Comparison of ENCODE assay signal across 11 cellular contexts in the genomic region with DNA sequence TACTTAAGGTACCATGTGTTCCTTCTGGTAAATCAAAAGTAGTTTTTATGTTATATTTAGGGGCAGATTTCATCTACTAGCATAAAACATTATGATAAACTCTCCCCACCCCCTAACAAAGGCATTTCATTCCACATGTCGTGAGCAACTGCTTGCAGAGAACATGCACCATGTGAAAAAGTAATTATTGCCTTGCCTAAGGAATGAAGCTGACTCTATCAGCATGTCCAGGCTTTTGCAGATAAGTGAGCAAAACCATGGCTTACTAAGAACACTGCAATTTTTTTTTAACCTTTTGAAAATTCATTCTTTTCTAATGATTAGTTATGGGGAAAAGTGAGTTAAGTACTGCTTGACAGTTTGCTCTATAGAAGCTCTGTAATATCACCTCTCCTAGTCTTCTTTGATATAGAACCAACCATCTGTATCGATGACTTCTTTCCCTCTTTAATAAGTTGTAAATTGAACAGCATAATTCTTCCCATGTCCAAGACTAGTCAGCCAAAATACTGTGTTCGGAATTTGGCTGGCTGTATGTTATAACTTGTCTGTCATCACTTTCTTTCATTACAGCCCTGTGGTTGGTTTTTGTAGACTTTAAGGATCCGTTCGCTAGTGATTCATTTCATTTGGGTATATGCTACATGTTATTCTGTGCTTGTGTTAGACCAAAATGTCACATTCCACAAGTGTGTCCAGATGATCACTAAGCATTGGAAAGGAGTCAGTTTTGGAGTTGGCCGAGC.
DNase-seq lines count a peak whose midpoint lies in the region; ATAC-seq and TF ChIP-seq lines count a peak whose summit lies in the region.
"Had no signal": no experiment of that assay in that cellular context is flagged by ENCODE, and none has a peak within 500 bp of the region (broad histone marks: within the 10 kb centered on the region; RNA-seq: fewer than 3 reads in every experiment).

No MANE protein-coding gene starts in this region.

- ATAC-seq in SK-N-SH treated with all-trans-retinoic acid at 6 μM for 48 hours = peak; percentile 27
- no peak for ATAC-seq in HG03457 (IDR thresholded peaks at IDR 0.05; ENCODE audit: unreplicated experiment)
- ATAC-seq in HG03342 (IDR thresholded peaks at IDR 0.05; ENCODE audit: unreplicated experiment) = no peak
- ATAC-seq: activated CD4-positive, alpha-beta T cell treated with anti-CD3 and anti-CD28 coated beads for 36 hours had no signal

- H3K4me3 ChIP-seq in fibroblast of pulmonary artery (replicated peaks; ENCODE audit: low read depth, low read length) (no peak overlapping the region), trophoblast cell (ENCODE audit: low read depth, low read length) (no peak overlapping the region)

- TF ChIP-seq CTCF in fibroblast of pulmonary artery (IDR thresholded peaks at IDR 0.05; ENCODE audit: low read length, missing control alignments) = no peak

- peak overlapping the region; percentile 50 for H3K27ac ChIP-seq in trophoblast cell (ENCODE audit: low read depth, low read length)

- no peak overlapping the region for H3K18ac ChIP-seq in trophoblast cell (ENCODE audit: low read length)

- in situ Hi-C loops in G401 (cut with HindIII; ENCODE audit: low sequenced_read_pairs) = no loop called here

- H3K4ac ChIP-seq in trophoblast cell (ENCODE audit: low read depth, low read length) = no peak overlapping the region

- no peak overlapping the region for H3K9ac ChIP-seq in trophoblast cell (ENCODE audit: low read length)

- no peak overlapping the region for H4K12ac ChIP-seq in trophoblast cell (ENCODE audit: low read depth, low read length)

- peaks cover 0 to 11% of the 10 kb centered on the region in 2 experiments for H3K4me1 ChIP-seq in trophoblast cell (ENCODE audit: control insufficient read depth in 1 of 2, insufficient read depth in 2 of 2, low read length in 2 of 2)

- no peak overlapping the region for H4K91ac ChIP-seq in trophoblast cell (ENCODE audit: low read depth, low read length)

- no peak overlapping the region for H2AFZ ChIP-seq in trophoblast cell (ENCODE audit: insufficient read depth, low read length, poor library complexity)

- no peak overlapping the region for H2BK5ac ChIP-seq in trophoblast cell (ENCODE audit: low read depth, low read length, poor library complexity)

- DNase-seq in Daoy (ENCODE audit: low read depth) = peak; percentile 55
- peak; percentile 53 for DNase-seq in fibroblast of pulmonary artery (ENCODE audit: low read depth)
- DNase-seq in trophoblast cell = peak in 1 of 2 donors; percentile 18
- DNase-seq in G401 (ENCODE audit: low spot score) = no peak
- DNase-seq in SW480 (ENCODE audit: low spot score) = no peak
- DNase-seq: activated CD4-positive, alpha-beta T cell treated with anti-CD3 and anti-CD28 coated beads for 36 hours; NCI-H1105; NCI-H69 had no signal

- H3K36me3 ChIP-seq in trophoblast cell (ENCODE audit: control insufficient read depth in 1 of 2, insufficient read depth in 2 of 2, low read length in 2 of 2) = no peaks in the 10 kb centered on the region

- H3K79me2 ChIP-seq in trophoblast cell (ENCODE audit: control insufficient read depth, insufficient read depth, low read length, poor library complexity) = no peaks in the 10 kb centered on the region

- no peak overlapping the region for H3K4me2 ChIP-seq in trophoblast cell (ENCODE audit: low read length)

- WGBS in trophoblast cell (ENCODE audit: extremely low coverage, insufficient coverage, insufficient read length) = no CpG with 5 or more reads among the region's 6 CpGs

- no peak overlapping the region for H4K8ac ChIP-seq in trophoblast cell (ENCODE audit: low read depth, low read length)

- H3K23ac ChIP-seq in trophoblast cell (ENCODE audit: low read length) = no peak overlapping the region

- H2BK12ac ChIP-seq in trophoblast cell (ENCODE audit: low read length) = no peak overlapping the region

- peak overlapping the region; percentile 49 for H2BK120ac ChIP-seq in trophoblast cell (ENCODE audit: insufficient read depth, low read length, poor library complexity)

- no peaks in the 10 kb centered on the region for H3K27me3 ChIP-seq in trophoblast cell (ENCODE audit: insufficient read depth, low read length)

- H3K9me3 ChIP-seq in trophoblast cell (ENCODE audit: insufficient read depth, low read depth, low read length) = no peaks in the 10 kb centered on the region

- H2AK5ac ChIP-seq in trophoblast cell (ENCODE audit: low read length) = no peak overlapping the region

- peaks cover 8% of the 10 kb centered on the region for H3K79me1 ChIP-seq in trophoblast cell (ENCODE audit: low read length)

- H3K14ac ChIP-seq in trophoblast cell (ENCODE audit: low read length) = peak overlapping the region; percentile 27

TF ChIP-seq in SK-N-SH treated with all-trans-retinoic acid at 6 μM for 48 hours, 23 proteins besides CTCF, POLR2A, EP300 and RAD21:
- TF ChIP-seq ZC3H10 (CRISPR knock-in tag; IDR thresholded peaks at IDR 0.05) = no peak
- no peak for TF ChIP-seq GLIS3 (CRISPR knock-in tag; IDR thresholded peaks at IDR 0.05)
- TF ChIP-seq ZNF565 (CRISPR knock-in tag; conservative IDR thresholded peaks at IDR 0.05; ENCODE audit: low read depth) = no peak
- TF ChIP-seq ESRRG (CRISPR knock-in tag; IDR thresholded peaks at IDR 0.05) = no peak
- TF ChIP-seq SNAI2 (CRISPR knock-in tag; IDR thresholded peaks at IDR 0.05) = no peak
- TF ChIP-seq ZFP3 (CRISPR knock-in tag; IDR thresholded peaks at IDR 0.05) = no peak
- TF ChIP-seq TCF4 (CRISPR knock-in tag; IDR thresholded peaks at IDR 0.05; ENCODE audit: borderline replicate concordance) = no peak
- no peak for TF ChIP-seq ZFP30 (CRISPR knock-in tag; IDR thresholded peaks at IDR 0.05)
- no peak for TF ChIP-seq CSDC2 (CRISPR knock-in tag; IDR thresholded peaks at IDR 0.05)
- no peak for TF ChIP-seq ARNTL (CRISPR knock-in tag; IDR thresholded peaks at IDR 0.05; ENCODE audit: borderline replicate concordance, low read depth)
TF ChIP-seq in SK-N-SH treated with all-trans-retinoic acid at 6 μM for 48 hours: peak in this region for 0.

Comparison
In these comparisons a context has a peak if more than half of its experiments do, and no peak if none do; other contexts are left out.
1. DNase-seq: peak in Daoy (single experiment) and fibroblast of pulmonary artery (single experiment); none in G401 (single experiment) and SW480 (single experiment).